8 cellular contexts compared by ENCODE assay signal in genomic region chr6:20023549-20024315, GRCh38.
DNase-seq lines count a peak whose midpoint lies in the region; ATAC-seq and TF ChIP-seq lines count a peak whose summit lies in the region.
"Not testable (repeated sequence)": the region's sequence is repeated elsewhere in the genome, so short reads cannot be mapped to it uniquely, and the experiment has no call there.

No MANE protein-coding gene starts in this region.

- intact Hi-C loops in OCI-LY7 (cut with micrococcal nuclease; ENCODE audit: unreplicated experiment): not testable (repeated sequence)

- H4K20me1 ChIP-seq in DND-41 (ENCODE audit: insufficient read depth, low read length); OCI-LY7 (ENCODE audit: insufficient read depth, low read length): not testable (repeated sequence)

- H3K4me2 ChIP-seq in DND-41 (ENCODE audit: insufficient read depth, low read length): peak overlapping the region; percentile 63
- not testable (repeated sequence) for H3K4me2 ChIP-seq in OCI-LY7 (ENCODE audit: low read length)

- H3K79me2 ChIP-seq in DND-41 (ENCODE audit: insufficient read depth, low read length); OCI-LY7 (ENCODE audit: insufficient read depth, low read depth, low read length): not testable (repeated sequence)

- H3K27ac ChIP-seq in DND-41 (ENCODE audit: low read length); OCI-LY7 (ENCODE audit: low read depth, low read length, poor library complexity, severe bottlenecking): not testable (repeated sequence)

- H3K9ac ChIP-seq in DND-41 (ENCODE audit: low read depth, low read length): not testable (repeated sequence)

- H3K27ac Mint-ChIP-seq in activated CD8-positive, alpha-beta memory T cell treated with anti-CD3 and anti-CD28 coated beads, Interleukin-2, amount 10 ng/mL, durations not matched to agents 7 days and 5 days: peak overlapping the region; percentile 77
- H3K27ac Mint-ChIP-seq in effector memory CD8-positive, alpha-beta T cell: peak overlapping the region; percentile 87 to 92

- CTCF ChIA-PET in OCI-LY7 (lab: Charles Lee; ENCODE audit: unreplicated experiment): not testable (repeated sequence)
- CTCF ChIA-PET in activated CD8-positive, alpha-beta memory T cell treated with anti-CD3 and anti-CD28 coated beads, Interleukin-2, amount 10 ng/mL, durations not matched to agents 7 days and 5 days (lab: Charles Lee): interaction anchor here (0.7 to 1.7 kb wide), 2 partner anchors 22 to 67 kb away, joined by 3 read pairs; no protein-coding TSS in a partner anchor

- peaks cover 38% of the 10 kb centered on the region for H3K27me3 Mint-ChIP-seq in activated CD8-positive, alpha-beta memory T cell treated with anti-CD3 and anti-CD28 coated beads, Interleukin-2, amount 10 ng/mL, durations not matched to agents 7 days and 5 days
- H3K27me3 Mint-ChIP-seq in effector memory CD8-positive, alpha-beta T cell: peaks cover 8 to 16% of the 10 kb centered on the region in 2 donors

- not testable (repeated sequence) for H3K9me3 Mint-ChIP-seq in activated CD8-positive, alpha-beta memory T cell treated with anti-CD3 and anti-CD28 coated beads, Interleukin-2, amount 10 ng/mL, durations not matched to agents 7 days and 5 days (ENCODE audit: low read depth); effector memory CD8-positive, alpha-beta T cell

- peak; percentile 80 for ATAC-seq in DND-41 (ENCODE audit: insufficient read depth, low read depth)
- peak; percentile 82 for ATAC-seq in GM19324 (IDR thresholded peaks at IDR 0.05; ENCODE audit: low FRiP score, unreplicated experiment)
- ATAC-seq in HG02571 (IDR thresholded peaks at IDR 0.05; ENCODE audit: unreplicated experiment): peak; percentile 69
- ATAC-seq in HG03159 (IDR thresholded peaks at IDR 0.05; ENCODE audit: unreplicated experiment): peak; percentile 90
- peak; percentile 83 for ATAC-seq in activated CD8-positive, alpha-beta memory T cell treated with anti-CD3 and anti-CD28 coated beads, Interleukin-2, amount 10 ng/mL, durations not matched to agents 7 days and 5 days
- ATAC-seq in effector memory CD8-positive, alpha-beta T cell (replicated peaks): peak; percentile 75

- not testable (repeated sequence) for BruUV-seq in OCI-LY7 (replicated peaks; lab: Mats Ljungman, UMichigan)

- peak; percentile 48 for DNase-seq in DND-41
- not testable (repeated sequence) for DNase-seq in OCI-LY7 (ENCODE audit: low spot score)
- peak; percentile 87 for DNase-seq in activated CD8-positive, alpha-beta memory T cell treated with anti-CD3 and anti-CD28 coated beads, Interleukin-2, amount 10 ng/mL, durations not matched to agents 7 days and 5 days
- peak; percentile 2 to 30 (median 12) for DNase-seq in effector memory CD8-positive, alpha-beta T cell
- DNase-seq in stimulated activated CD8-positive, alpha-beta memory T cell treated with anti-CD3 and anti-CD28 coated beads, Interleukin-15, amount 100 ng/mL, for 48 hours (ENCODE audit: low read depth in 2 of 2): peak; percentile 25

- POLR2A ChIA-PET in OCI-LY7 (lab: Charles Lee): interaction anchor here (0.6 to 0.9 kb wide), 4 partner anchors 17 to 496 kb away, joined by 3 to 5 read pairs (median 3); no protein-coding TSS in a partner anchor

- H3K4me3 Mint-ChIP-seq in activated CD8-positive, alpha-beta memory T cell treated with anti-CD3 and anti-CD28 coated beads, Interleukin-2, amount 10 ng/mL, durations not matched to agents 7 days and 5 days: peak overlapping the region; percentile 43
- peak overlapping the region; percentile 77 for H3K4me3 Mint-ChIP-seq in effector memory CD8-positive, alpha-beta T cell

- not testable (repeated sequence) for TF ChIP-seq CTCF in DND-41 (IDR thresholded peaks at IDR 0.05; ENCODE audit: borderline replicate concordance, extremely low read depth, low read length, poor library complexity, severe bottlenecking); OCI-LY7 (conservative IDR thresholded peaks at IDR 0.05; ENCODE audit: low read length)

- H3K36me3 Mint-ChIP-seq in activated CD8-positive, alpha-beta memory T cell treated with anti-CD3 and anti-CD28 coated beads, Interleukin-2, amount 10 ng/mL, durations not matched to agents 7 days and 5 days; effector memory CD8-positive, alpha-beta T cell (ENCODE audit: insufficient read depth): not testable (repeated sequence)

- not testable (repeated sequence) for H3K9me2 ChIP-seq in OCI-LY7 (ENCODE audit: insufficient read depth, low read length)

- H3K4me1 ChIP-seq in DND-41 (ENCODE audit: insufficient read depth, low read length): peaks cover 16% of the 10 kb centered on the region
- H3K4me1 ChIP-seq in OCI-LY7 (ENCODE audit: insufficient read depth, low read length, poor library complexity, severe bottlenecking): not testable (repeated sequence)

- H3K27me3 ChIP-seq in DND-41 (ENCODE audit: insufficient read depth, low read length, poor library complexity): not testable (repeated sequence)

- H2AFZ ChIP-seq in DND-41 (ENCODE audit: low read depth, low read length): peak overlapping the region; percentile 41; the same call in 1 of the 2 replicates
- peak overlapping the region; percentile 67 for H2AFZ ChIP-seq in OCI-LY7 (ENCODE audit: low read length)

- peak overlapping the region in 1 of 2 experiments; percentile 42; a peak in 2 of 4 replicates for H3K4me3 ChIP-seq in DND-41 (ENCODE audit: low read depth in 1 of 2, low read length in 2 of 2)
- not testable (repeated sequence) for H3K4me3 ChIP-seq in OCI-LY7 (ENCODE audit: low read depth, low read length, poor library complexity, severe bottlenecking)

- peaks cover 21% of the 10 kb centered on the region for H3K4me1 Mint-ChIP-seq in activated CD8-positive, alpha-beta memory T cell treated with anti-CD3 and anti-CD28 coated beads, Interleukin-2, amount 10 ng/mL, durations not matched to agents 7 days and 5 days
- H3K4me1 Mint-ChIP-seq in effector memory CD8-positive, alpha-beta T cell (ENCODE audit: low read depth in 2 of 2): peaks cover 20 to 22% of the 10 kb centered on the region in 2 donors

- H3K9me3 ChIP-seq in DND-41 (ENCODE audit: insufficient read depth, low read length, severe bottlenecking); OCI-LY7 (ENCODE audit: low read length): not testable (repeated sequence)

- not testable (repeated sequence) for H3K36me3 ChIP-seq in DND-41 (ENCODE audit: insufficient read depth, low read length); OCI-LY7 (ENCODE audit: insufficient read depth, low read length)
